Comparison of ENCODE assay signal across 24 cellular contexts in genomic region chr15:88782465-88782864, GRCh38. TPM values are rescaled to one million over a fixed set of nuclear protein-coding genes. Genes with fewer than 3 reads are reported as not detected.
A peak's percentile ranks its signal among the peaks of the same experiment; 100 is the strongest.
DNase-seq lines count a peak whose midpoint lies in the region; ATAC-seq, FAIRE-seq and TF ChIP-seq lines count a peak whose summit lies in the region.
"Had no signal": no experiment of that assay in that cellular context is flagged by ENCODE, and none has a peak within 500 bp of the region (broad histone marks: within the 10 kb centered on the region; RNA-seq: fewer than 3 reads in every experiment).

No MANE protein-coding gene starts in this region.

- DNase-seq in HepG2 (ENCODE audit: low spot score) (no peak), right lobe of liver (no peak), bronchial epithelial cell (ENCODE audit: low read depth) (no peak), mesenteric fat pad (ENCODE audit: low spot score) (peak; percentile 53), left ventricle myocardium inferior (no peak)
- no peak for DNase-seq in stimulated activated CD4-positive, alpha-beta T cell treated with anti-CD3 and anti-CD28 coated beads, Interleukin-1b, Interleukin-23, amount 100 ng/mL, for 48 hours
- DNase-seq: 8988T; C1 segment of cervical spinal cord; Calu3; CD4-positive, alpha-beta memory T cell; COR-L47; DMS53; DMS79 treated with DMSO at 0.1 percent for 48 hours; GF-D8; GM23248; H7; HCEC 1CT had no signal

- no peak for TF ChIP-seq RAD21 in HepG2 (CRISPR knock-in tag; IDR thresholded peaks at IDR 0.05)

- TF ChIP-seq POLR2A in HepG2 (IDR thresholded peaks at IDR 0.05; ENCODE audit: insufficient read depth in 1 of 2, low read depth in 2 of 2, low read length in 2 of 2) (no peak), right lobe of liver (IDR thresholded peaks at IDR 0.05) (no peak)

- H3K4me3 ChIP-seq in HepG2 (replicated peaks in 1 of 3; ENCODE audit: insufficient read depth in 1 of 3, low read depth in 2 of 3, low read length in 3 of 3) (no peak overlapping the region), right lobe of liver (no peak overlapping the region), bronchial epithelial cell (ENCODE audit: low read depth, low read length) (no peak overlapping the region), left ventricle myocardium inferior (no peak overlapping the region)
- H3K4me3 ChIP-seq: GM23248 had no signal

- TF ChIP-seq EP300 in HepG2 (IDR thresholded peaks at IDR 0.05; ENCODE audit: low read depth in 2 of 2, low read length in 2 of 2), result no peak
- TF ChIP-seq EP300 in HepG2 (CRISPR knock-in tag; IDR thresholded peaks at IDR 0.05; ENCODE audit: borderline replicate concordance), result no peak

- in situ Hi-C loops in HepG2 (cut with HindIII; ENCODE audit: extremely low pct_ligation_motif_present, low pct_unique_long_range_greater_than_20kb), result no loop called here

- no peak overlapping the region for H3K9ac ChIP-seq in HepG2 (ENCODE audit: insufficient read depth, low read depth, low read length)
- H3K9ac ChIP-seq: GM23248 had no signal

- ATAC-seq in HepG2 (peak; percentile 46; the same call in 2 of the 3 replicates), right lobe of liver (no peak), HG03108 (IDR thresholded peaks at IDR 0.05; ENCODE audit: unreplicated experiment) (no peak)

- POLR2A ChIA-PET in HepG2 (lab: Yijun Ruan, JAX), result no interaction called here

- H3K27ac ChIP-seq in HepG2 (ENCODE audit: extremely low read length, insufficient read depth, low read length) (no peak overlapping the region), right lobe of liver (no peak overlapping the region), left ventricle myocardium inferior (replicated peaks) (no peak overlapping the region)
- H3K27ac ChIP-seq: GM23248 had no signal

- CTCF ChIA-PET in HepG2 (lab: Yijun Ruan, JAX; ENCODE audit: low intra/inter-chr PET ratio, low total read pairs), result no interaction called here

- TF ChIP-seq CTCF in HepG2 (CRISPR knock-in tag; IDR thresholded peaks at IDR 0.05) (no peak), right lobe of liver (IDR thresholded peaks at IDR 0.05) (no peak), bronchial epithelial cell (IDR thresholded peaks at IDR 0.05; ENCODE audit: insufficient read depth, low read length, severe bottlenecking) (no peak), left ventricle myocardium inferior (IDR thresholded peaks at IDR 0.05; ENCODE audit: borderline replicate concordance) (no peak)

- no peak overlapping the region for H3K4me2 ChIP-seq in HepG2 (ENCODE audit: low read depth, low read length)

- H4K20me1 ChIP-seq in HepG2 (ENCODE audit: insufficient read depth, low read length), result no peaks in the 10 kb centered on the region

- FAIRE-seq in HepG2 (lab: Jason Lieb, UNC), result no peak
- peak; percentile 13 for FAIRE-seq in bronchial epithelial cell (lab: Jason Lieb, UNC)
- FAIRE-seq: GM12891, GM18507, H1 had no signal

- intact Hi-C loops in HepG2 (cut with micrococcal nuclease; ENCODE audit: unreplicated experiment) (no loop called here), right lobe of liver (cut with DNase I) (no loop called here), left ventricle myocardium inferior (cut with micrococcal nuclease) (no loop called here)

- H3K9me3 ChIP-seq in HepG2 (ENCODE audit: low read length) (no peaks in the 10 kb centered on the region), right lobe of liver (no peaks in the 10 kb centered on the region), left ventricle myocardium inferior (replicated peaks) (no peaks in the 10 kb centered on the region)

- WGBS in HepG2 (ENCODE audit: low lambda C conversion rate), result 0% methylated on average over 6 of the region's 8 CpGs
- WGBS in right lobe of liver (ENCODE audit: insufficient coverage, low coverage, low lambda C conversion rate, missing lambda C conversion rate), result 44% methylated on average over 8 of the region's 8 CpGs

- H3K4me1 ChIP-seq in HepG2 (ENCODE audit: insufficient read depth, low read length) (no peaks in the 10 kb centered on the region), right lobe of liver (no peaks in the 10 kb centered on the region), left ventricle myocardium inferior (no peaks in the 10 kb centered on the region)

- no TSS peak for BruUV-seq in HepG2 (replicated peaks; lab: Mats Ljungman, UMichigan)

- H3K36me3 ChIP-seq in HepG2 (replicated peaks in 1 of 2; ENCODE audit: control insufficient read depth in 1 of 2, insufficient read depth in 2 of 2, low read length in 2 of 2) (no peaks in the 10 kb centered on the region), right lobe of liver (no peaks in the 10 kb centered on the region), bronchial epithelial cell (ENCODE audit: control insufficient read depth, insufficient read depth, low read length) (no peaks in the 10 kb centered on the region), left ventricle myocardium inferior (no peaks in the 10 kb centered on the region)

- H2AFZ ChIP-seq in HepG2 (ENCODE audit: low read length), result no peak overlapping the region
- H2AFZ ChIP-seq: GM23248 had no signal

- H3K27me3 ChIP-seq in HepG2 (ENCODE audit: control insufficient read depth in 1 of 2, insufficient read depth in 2 of 2, low read length in 2 of 2), result no peaks in the 10 kb centered on the region
- no peaks in the 10 kb centered on the region for H3K27me3 ChIP-seq in right lobe of liver
- no peaks in the 10 kb centered on the region for H3K27me3 ChIP-seq in bronchial epithelial cell (ENCODE audit: control insufficient read depth, insufficient read depth, low read length)
- H3K27me3 ChIP-seq in left ventricle myocardium inferior (ENCODE audit: low read depth), result peaks cover 34% of the 10 kb centered on the region

- no peaks in the 10 kb centered on the region for H3K79me2 ChIP-seq in HepG2 (ENCODE audit: insufficient read depth, low read length)

TF ChIP-seq in HepG2, 621 proteins besides CTCF, POLR2A, EP300 and RAD21:
- no peak for TF ChIP-seq SCMH1 (CRISPR knock-in tag; IDR thresholded peaks at IDR 0.05; ENCODE audit: borderline replicate concordance)

RNA-seq across cellular contexts. Expression of gene ACAN, which starts 20.8 kb away (rescaled TPM):
- total RNA-seq in HepG2 (2016; rRNA removed; fragmentation: Illumina TruSeq; extraction: Trizol) (not detected in 2 replicates), right lobe of liver (under 1 TPM in 1 of 6 experiments, not detected in 5; 0.07 TPM), bronchial epithelial cell (not detected in 2 replicates), mesenteric fat pad (1.4 TPM), left ventricle myocardium inferior (not detected)
- total RNA-seq in HepG2 (2016; cell fraction: cytosol; rRNA removed; fragmentation: Illumina TruSeq; extraction: Trizol; ENCODE audit: low read depth), result not detected in 2 replicates
- total RNA-seq in HepG2 (2016; cell fraction: insoluble cytoplasmic fraction; rRNA removed; fragmentation: Illumina TruSeq; extraction: Trizol), result not detected in 2 replicates
- not detected in 2 replicates for total RNA-seq in HepG2 (2016; cell fraction: membrane; rRNA removed; fragmentation: Illumina TruSeq; extraction: Trizol)
- total RNA-seq in HepG2 (2016; cell fraction: nucleus; rRNA removed; fragmentation: Illumina TruSeq; extraction: Trizol), result not detected in 2 replicates
- polyA plus RNA-seq in HepG2 (2011; rRNA removed), result not detected in 2 replicates
- not detected in 2 replicates for polyA plus RNA-seq in HepG2 (2011; cell fraction: cytosol; rRNA removed)
- polyA plus RNA-seq in HepG2 (2011; cell fraction: nucleus; rRNA removed), result not detected in 2 replicates
- not detected in 2 replicates for polyA plus RNA-seq in HepG2 (2012)
- polyA plus RNA-seq in HepG2 (2016; cell fraction: cytosol; fragmentation: Illumina TruSeq; extraction: Trizol; ENCODE audit: low read depth), result not detected in 2 replicates
- not detected in 2 replicates for polyA plus RNA-seq in HepG2 (2016; cell fraction: insoluble cytoplasmic fraction; fragmentation: Illumina TruSeq; extraction: Trizol; ENCODE audit: low read depth)
- polyA plus RNA-seq in HepG2 (2016; cell fraction: membrane; fragmentation: Illumina TruSeq; extraction: Trizol; ENCODE audit: low read depth), result not detected in 2 replicates
- polyA plus RNA-seq in HepG2 (2016; cell fraction: nucleus; fragmentation: Illumina TruSeq; extraction: Trizol; ENCODE audit: insufficient read depth, low read depth), result not detected in 2 replicates
- polyA minus RNA-seq in HepG2 (2011; rRNA and poly(A)+ RNA removed; ENCODE audit: low replicate concordance), result not detected in 2 replicates
- polyA minus RNA-seq in HepG2 (2011; cell fraction: cytosol; rRNA and poly(A)+ RNA removed), result not detected in 2 replicates
- polyA minus RNA-seq in HepG2 (2011; cell fraction: nucleus; rRNA and poly(A)+ RNA removed), result not detected in 2 replicates
- total RNA-seq: A673; Calu3; CD4-positive, alpha-beta memory T cell; Daoy; G401; GM23248 had no signal
- polyA plus RNA-seq: GM23248 had no signal
